In the genomic region with DNA sequence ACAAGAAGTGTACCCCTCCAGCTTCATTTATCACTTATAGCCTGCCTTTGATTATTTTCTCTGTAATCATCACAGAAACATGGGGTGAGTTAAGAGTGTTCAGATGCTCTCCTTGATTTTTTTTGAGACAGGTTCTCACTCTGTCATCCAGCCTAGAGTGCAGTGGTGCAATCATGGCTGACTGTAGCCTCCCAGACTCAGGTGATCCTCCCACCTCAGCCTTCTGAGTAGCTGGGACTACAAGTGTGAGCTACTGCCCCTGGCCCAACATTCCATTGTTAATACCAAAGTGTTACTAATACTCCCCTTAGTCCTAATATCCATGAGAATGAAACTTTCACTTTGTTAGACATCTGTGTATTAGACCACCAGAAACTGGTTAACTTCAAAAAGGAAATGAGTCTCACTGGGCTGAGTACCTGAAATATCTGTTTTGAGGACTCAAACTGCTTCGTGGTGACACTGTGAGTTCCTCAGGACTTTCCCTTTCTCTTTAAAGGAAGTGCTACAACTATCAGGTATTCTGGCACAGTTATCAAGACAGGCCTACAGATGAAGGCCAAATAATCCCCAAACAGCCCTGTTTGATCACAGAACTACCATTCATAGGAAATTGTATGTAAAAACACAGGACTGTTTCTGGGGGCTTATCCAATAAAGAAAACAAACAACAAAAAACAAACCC, we compare ENCODE assay signal across 1 cellular context.
TF ChIP-seq lines count a peak whose summit lies in the region.

No MANE protein-coding gene starts in this region.

TF ChIP-seq in K562, 482 proteins besides CTCF, POLR2A, EP300 and RAD21:
- TF ChIP-seq ZZZ3 (IDR thresholded peaks at IDR 0.05): no peak
- TF ChIP-seq, protein P1, sequence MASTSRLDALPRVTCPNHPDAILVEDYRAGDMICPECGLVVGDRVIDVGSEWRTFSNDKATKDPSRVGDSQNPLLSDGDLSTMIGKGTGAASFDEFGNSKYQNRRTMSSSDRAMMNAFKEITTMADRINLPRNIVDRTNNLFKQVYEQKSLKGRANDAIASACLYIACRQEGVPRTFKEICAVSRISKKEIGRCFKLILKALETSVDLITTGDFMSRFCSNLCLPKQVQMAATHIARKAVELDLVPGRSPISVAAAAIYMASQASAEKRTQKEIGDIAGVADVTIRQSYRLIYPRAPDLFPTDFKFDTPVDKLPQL (IDR thresholded peaks at IDR 0.05; ENCODE audit: extremely low read depth, insufficient read length): no peak
- TF ChIP-seq, protein P2, sequence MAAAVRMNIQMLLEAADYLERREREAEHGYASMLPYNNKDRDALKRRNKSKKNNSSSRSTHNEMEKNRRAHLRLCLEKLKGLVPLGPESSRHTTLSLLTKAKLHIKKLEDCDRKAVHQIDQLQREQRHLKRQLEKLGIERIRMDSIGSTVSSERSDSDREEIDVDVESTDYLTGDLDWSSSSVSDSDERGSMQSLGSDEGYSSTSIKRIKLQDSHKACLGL (CRISPR knock-in tag; IDR thresholded peaks at IDR 0.05; ENCODE audit: borderline replicate concordance, poor library complexity, severe bottlenecking): no peak
- TF ChIP-seq, protein P3, sequence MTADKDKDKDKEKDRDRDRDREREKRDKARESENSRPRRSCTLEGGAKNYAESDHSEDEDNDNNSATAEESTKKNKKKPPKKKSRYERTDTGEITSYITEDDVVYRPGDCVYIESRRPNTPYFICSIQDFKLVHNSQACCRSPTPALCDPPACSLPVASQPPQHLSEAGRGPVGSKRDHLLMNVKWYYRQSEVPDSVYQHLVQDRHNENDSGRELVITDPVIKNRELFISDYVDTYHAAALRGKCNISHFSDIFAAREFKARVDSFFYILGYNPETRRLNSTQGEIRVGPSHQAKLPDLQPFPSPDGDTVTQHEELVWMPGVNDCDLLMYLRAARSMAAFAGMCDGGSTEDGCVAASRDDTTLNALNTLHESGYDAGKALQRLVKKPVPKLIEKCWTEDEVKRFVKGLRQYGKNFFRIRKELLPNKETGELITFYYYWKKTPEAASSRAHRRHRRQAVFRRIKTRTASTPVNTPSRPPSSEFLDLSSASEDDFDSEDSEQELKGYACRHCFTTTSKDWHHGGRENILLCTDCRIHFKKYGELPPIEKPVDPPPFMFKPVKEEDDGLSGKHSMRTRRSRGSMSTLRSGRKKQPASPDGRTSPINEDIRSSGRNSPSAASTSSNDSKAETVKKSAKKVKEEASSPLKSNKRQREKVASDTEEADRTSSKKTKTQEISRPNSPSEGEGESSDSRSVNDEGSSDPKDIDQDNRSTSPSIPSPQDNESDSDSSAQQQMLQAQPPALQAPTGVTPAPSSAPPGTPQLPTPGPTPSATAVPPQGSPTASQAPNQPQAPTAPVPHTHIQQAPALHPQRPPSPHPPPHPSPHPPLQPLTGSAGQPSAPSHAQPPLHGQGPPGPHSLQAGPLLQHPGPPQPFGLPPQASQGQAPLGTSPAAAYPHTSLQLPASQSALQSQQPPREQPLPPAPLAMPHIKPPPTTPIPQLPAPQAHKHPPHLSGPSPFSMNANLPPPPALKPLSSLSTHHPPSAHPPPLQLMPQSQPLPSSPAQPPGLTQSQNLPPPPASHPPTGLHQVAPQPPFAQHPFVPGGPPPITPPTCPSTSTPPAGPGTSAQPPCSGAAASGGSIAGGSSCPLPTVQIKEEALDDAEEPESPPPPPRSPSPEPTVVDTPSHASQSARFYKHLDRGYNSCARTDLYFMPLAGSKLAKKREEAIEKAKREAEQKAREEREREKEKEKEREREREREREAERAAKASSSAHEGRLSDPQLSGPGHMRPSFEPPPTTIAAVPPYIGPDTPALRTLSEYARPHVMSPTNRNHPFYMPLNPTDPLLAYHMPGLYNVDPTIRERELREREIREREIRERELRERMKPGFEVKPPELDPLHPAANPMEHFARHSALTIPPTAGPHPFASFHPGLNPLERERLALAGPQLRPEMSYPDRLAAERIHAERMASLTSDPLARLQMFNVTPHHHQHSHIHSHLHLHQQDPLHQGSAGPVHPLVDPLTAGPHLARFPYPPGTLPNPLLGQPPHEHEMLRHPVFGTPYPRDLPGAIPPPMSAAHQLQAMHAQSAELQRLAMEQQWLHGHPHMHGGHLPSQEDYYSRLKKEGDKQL (CRISPR knock-in tag; IDR thresholded peaks at IDR 0.05; ENCODE audit: borderline replicate concordance): no peak
- TF ChIP-seq JUND (IDR thresholded peaks at IDR 0.05; ENCODE audit: borderline replicate concordance, low read depth, low read length): no peak
- no peak for TF ChIP-seq JUND (tag; IDR thresholded peaks at IDR 0.05; ENCODE audit: borderline replicate concordance, low read depth, low read length)
- no peak for TF ChIP-seq CBFB (CRISPR knock-in tag; IDR thresholded peaks at IDR 0.05)
- TF ChIP-seq, protein P4, sequence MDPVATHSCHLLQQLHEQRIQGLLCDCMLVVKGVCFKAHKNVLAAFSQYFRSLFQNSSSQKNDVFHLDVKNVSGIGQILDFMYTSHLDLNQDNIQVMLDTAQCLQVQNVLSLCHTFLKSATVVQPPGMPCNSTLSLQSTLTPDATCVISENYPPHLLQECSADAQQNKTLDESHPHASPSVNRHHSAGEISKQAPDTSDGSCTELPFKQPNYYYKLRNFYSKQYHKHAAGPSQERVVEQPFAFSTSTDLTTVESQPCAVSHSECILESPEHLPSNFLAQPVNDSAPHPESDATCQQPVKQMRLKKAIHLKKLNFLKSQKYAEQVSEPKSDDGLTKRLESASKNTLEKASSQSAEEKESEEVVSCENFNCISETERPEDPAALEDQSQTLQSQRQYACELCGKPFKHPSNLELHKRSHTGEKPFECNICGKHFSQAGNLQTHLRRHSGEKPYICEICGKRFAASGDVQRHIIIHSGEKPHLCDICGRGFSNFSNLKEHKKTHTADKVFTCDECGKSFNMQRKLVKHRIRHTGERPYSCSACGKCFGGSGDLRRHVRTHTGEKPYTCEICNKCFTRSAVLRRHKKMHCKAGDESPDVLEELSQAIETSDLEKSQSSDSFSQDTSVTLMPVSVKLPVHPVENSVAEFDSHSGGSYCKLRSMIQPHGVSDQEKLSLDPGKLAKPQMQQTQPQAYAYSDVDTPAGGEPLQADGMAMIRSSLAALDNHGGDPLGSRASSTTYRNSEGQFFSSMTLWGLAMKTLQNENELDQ (CRISPR knock-in tag; IDR thresholded peaks at IDR 0.05; ENCODE audit: borderline replicate concordance): no peak
- TF ChIP-seq ZNF384 (IDR thresholded peaks at IDR 0.05; ENCODE audit: low read depth, low read length): no peak
- TF ChIP-seq ZFPM2 (CRISPR knock-in tag; IDR thresholded peaks at IDR 0.05): no peak
